Comparison of ENCODE assay signal across 8 cellular contexts in genomic region chr11:128610765-128611617, GRCh38. TPM values are rescaled to one million over a fixed set of nuclear protein-coding genes. Genes with fewer than 3 reads are reported as not detected.
A peak's percentile ranks its signal among the peaks of the same experiment; 100 is the strongest.
DNase-seq lines count a peak whose midpoint lies in the region; ATAC-seq lines count a peak whose summit lies in the region.

No MANE protein-coding gene starts in this region.

- peaks cover 3% of the 10 kb centered on the region for H3K36me3 Mint-ChIP-seq in activated CD8-positive, alpha-beta T cell treated with anti-CD3 and anti-CD28 coated beads, Interleukin-2, amount 10 ng/mL, durations not matched to agents 7 days and 5 days (ENCODE audit: low read depth)

- POLR2A ChIA-PET in activated CD8-positive, alpha-beta T cell treated with anti-CD3 and anti-CD28 coated beads, Interleukin-2, amount 10 ng/mL, durations not matched to agents 7 days and 5 days (lab: Charles Lee), result interaction anchor here (1.0 to 2.4 kb wide), 14 partner anchors 12 to 322 kb away, joined by 3 to 25 read pairs (median 4); no protein-coding TSS in a partner anchor

- H3K4me3 Mint-ChIP-seq in activated CD8-positive, alpha-beta T cell treated with anti-CD3 and anti-CD28 coated beads, Interleukin-2, amount 10 ng/mL, durations not matched to agents 7 days and 5 days, result peak overlapping the region; percentile 61

- CTCF ChIA-PET in activated CD8-positive, alpha-beta T cell treated with anti-CD3 and anti-CD28 coated beads, Interleukin-2, amount 10 ng/mL, durations not matched to agents 7 days and 5 days (lab: Charles Lee), result interaction anchor here (0.8 to 9.7 kb wide), 10 partner anchors 11 to 322 kb away, joined by 3 to 99 read pairs (median 3); no protein-coding TSS in a partner anchor

- H3K4me1 Mint-ChIP-seq in activated CD8-positive, alpha-beta T cell treated with anti-CD3 and anti-CD28 coated beads, Interleukin-2, amount 10 ng/mL, durations not matched to agents 7 days and 5 days (ENCODE audit: low read depth), result peaks cover 42% of the 10 kb centered on the region

- no peak overlapping the region for H3K27ac ChIP-seq in caudate nucleus (ENCODE audit: low read depth, low read length)

- H3K9me3 Mint-ChIP-seq in activated CD8-positive, alpha-beta T cell treated with anti-CD3 and anti-CD28 coated beads, Interleukin-2, amount 10 ng/mL, durations not matched to agents 7 days and 5 days (ENCODE audit: insufficient read depth), result no peaks in the 10 kb centered on the region

- no peaks in the 10 kb centered on the region for H3K27me3 Mint-ChIP-seq in activated CD8-positive, alpha-beta T cell treated with anti-CD3 and anti-CD28 coated beads, Interleukin-2, amount 10 ng/mL, durations not matched to agents 7 days and 5 days (ENCODE audit: low read depth)

- peak; percentile 97 for ATAC-seq in HG03354 (IDR thresholded peaks at IDR 0.05; ENCODE audit: poor library complexity, severe bottlenecking, unreplicated experiment)
- ATAC-seq in activated CD8-positive, alpha-beta T cell treated with anti-CD3 and anti-CD28 coated beads, Interleukin-2, amount 10 ng/mL, durations not matched to agents 7 days and 5 days, result peak; percentile 90

- DNase-seq in stimulated activated CD4-positive, alpha-beta T cell treated with anti-CD3 and anti-CD28 coated beads, Interleukin-15, amount 100 ng/mL, for 24 hours, result peak; percentile 60
- DNase-seq in stimulated activated CD4-positive, alpha-beta T cell treated with anti-CD3 and anti-CD28 coated beads, Interleukin-12 subunit alpha, Interleukin-12 subunit beta, amount 100 ng/mL, for 4 hours, result no peak
- DNase-seq in activated CD8-positive, alpha-beta T cell treated with anti-CD3 and anti-CD28 coated beads, Interleukin-2, amount 10 ng/mL, durations not matched to agents 7 days and 5 days, result peak; percentile 69
- DNase-seq in lung microvascular endothelial cell (ENCODE audit: low read depth in 2 of 2) (peak; percentile 25 to 81), caudate nucleus (lab: John Stamatoyannopoulos, UW) (no peak), NCI-H748 treated with DMSO at 0.1 percent for 48 hours (lab: John Stamatoyannopoulos, UW) (no peak), mesenteric fat pad (ENCODE audit: low spot score) (no peak)

- peak overlapping the region; percentile 83 for H3K27ac Mint-ChIP-seq in activated CD8-positive, alpha-beta T cell treated with anti-CD3 and anti-CD28 coated beads, Interleukin-2, amount 10 ng/mL, durations not matched to agents 7 days and 5 days

RNA-seq across cellular contexts. Expression of gene ETS1, which starts 23.6 kb away (rescaled TPM):
- 100 to 1,000 TPM; 456 to 467 TPM for total RNA-seq in activated CD8-positive, alpha-beta T cell treated with anti-CD3 and anti-CD28 coated beads, Interleukin-2, amount 10 ng/mL, durations not matched to agents 7 days and 5 days
- 86.3 and 88.5 TPM in 2 replicates for total RNA-seq in lung microvascular endothelial cell
- 154 TPM for total RNA-seq in mesenteric fat pad

Comparison
In these comparisons a context has a peak if more than half of its experiments do, and no peak if none do; other contexts are left out.
1. DNase-seq: peak in stimulated activated CD4-positive, alpha-beta T cell treated with anti-CD3 and anti-CD28 coated beads, Interleukin-15, amount 100 ng/mL, for 24 hours (single experiment), activated CD8-positive, alpha-beta T cell treated with anti-CD3 and anti-CD28 coated beads, Interleukin-2, amount 10 ng/mL, durations not matched to agents 7 days and 5 days (single experiment) and lung microvascular endothelial cell (2 of 2); none in stimulated activated CD4-positive, alpha-beta T cell treated with anti-CD3 and anti-CD28 coated beads, Interleukin-12 subunit alpha, Interleukin-12 subunit beta, amount 100 ng/mL, for 4 hours (single experiment), caudate nucleus (0 of 61), NCI-H748 treated with DMSO at 0.1 percent for 48 hours (single experiment) and mesenteric fat pad (single experiment).